Comparison of ENCODE assay signal across 8 cellular contexts in genomic region chr4:114599231-114600065, GRCh38. TPM values are rescaled to one million over a fixed set of nuclear protein-coding genes. Genes with fewer than 3 reads are reported as not detected.
DNase-seq lines count a peak whose midpoint lies in the region; ATAC-seq and TF ChIP-seq lines count a peak whose summit lies in the region.

No MANE protein-coding gene starts in this region.

- H4K20me1 ChIP-seq in smooth muscle cell (ENCODE audit: low read depth) = no peaks in the 10 kb centered on the region

- peak; percentile 6 for DNase-seq in BE2C
- peak; percentile 8 for DNase-seq in H4 (ENCODE audit: low spot score)
- no peak for DNase-seq in activated naive CD8-positive, alpha-beta T cell treated with anti-CD3 and anti-CD28 coated beads for 36 hours
- DNase-seq in smooth muscle cell (lab: John Stamatoyannopoulos, UW; ENCODE audit: unreplicated experiment) = no peak
- DNase-seq in T1000 (lab: John Stamatoyannopoulos, UW) = no peak

- peaks cover 39% of the 10 kb centered on the region for H3K27me3 ChIP-seq in BE2C
- peaks cover 19% of the 10 kb centered on the region for H3K27me3 ChIP-seq in iPS-18a (ENCODE audit: control insufficient read depth, insufficient read depth, low read length)
- H3K27me3 ChIP-seq in smooth muscle cell (ENCODE audit: low read depth) = peaks cover 64% of the 10 kb centered on the region

- TF ChIP-seq CTCF in BE2C (IDR thresholded peaks at IDR 0.05; ENCODE audit: low read depth, low read length) (no peak), smooth muscle cell (IDR thresholded peaks at IDR 0.05; ENCODE audit: borderline replicate concordance, insufficient read depth, poor library complexity, severe bottlenecking) (no peak)

- H3K4me2 ChIP-seq in smooth muscle cell = peak overlapping the region; percentile 92

- no peaks in the 10 kb centered on the region for H3K9me3 Mint-ChIP-seq in activated naive CD8-positive, alpha-beta T cell treated with anti-CD3 and anti-CD28 coated beads for 36 hours

- no peak overlapping the region for H3K27ac ChIP-seq in iPS-18a (ENCODE audit: low read length)
- no peak overlapping the region for H3K27ac ChIP-seq in smooth muscle cell (ENCODE audit: low read depth)

- H3K4me1 Mint-ChIP-seq in activated naive CD8-positive, alpha-beta T cell treated with anti-CD3 and anti-CD28 coated beads for 36 hours = peaks cover 9% of the 10 kb centered on the region

- no peaks in the 10 kb centered on the region for H3K79me2 ChIP-seq in smooth muscle cell (ENCODE audit: low read depth)

- H3K4me1 ChIP-seq in BE2C (no peaks in the 10 kb centered on the region), iPS-18a (ENCODE audit: control insufficient read depth, low read depth, low read length) (peaks cover 20% of the 10 kb centered on the region), smooth muscle cell (ENCODE audit: low read depth) (peaks cover 3% of the 10 kb centered on the region)

- H3K4me3 ChIP-seq in BE2C (ENCODE audit: low read depth, low read length) (no peak overlapping the region), iPS-18a (ENCODE audit: low read length) (peak overlapping the region; percentile 79), smooth muscle cell (peak overlapping the region; percentile 61)

- H2AFZ ChIP-seq in smooth muscle cell (ENCODE audit: low read depth) = peak overlapping the region; percentile 33

- H3K9me3 ChIP-seq in BE2C = no peaks in the 10 kb centered on the region
- H3K9me3 ChIP-seq in iPS-18a (ENCODE audit: control insufficient read depth, low read depth, low read length) = no peaks in the 10 kb centered on the region
- H3K9me3 ChIP-seq in smooth muscle cell (replicated peaks; ENCODE audit: low read depth) = no peaks in the 10 kb centered on the region

- H3F3A ChIP-seq in smooth muscle cell (ENCODE audit: low read depth) = no peaks in the 10 kb centered on the region

- H3K9ac ChIP-seq in iPS-18a (ENCODE audit: low read length) (peak overlapping the region; percentile 67), smooth muscle cell (ENCODE audit: low read depth) (no peak overlapping the region)

- H3K36me3 ChIP-seq in BE2C = no peaks in the 10 kb centered on the region
- H3K36me3 ChIP-seq in iPS-18a (ENCODE audit: control insufficient read depth, low read depth, low read length) = no peaks in the 10 kb centered on the region
- no peaks in the 10 kb centered on the region for H3K36me3 ChIP-seq in smooth muscle cell (ENCODE audit: low read depth)

- no peak overlapping the region for H3K27ac Mint-ChIP-seq in activated naive CD8-positive, alpha-beta T cell treated with anti-CD3 and anti-CD28 coated beads for 36 hours

- under 1% methylated on average over 48 of the region's 50 CpGs for WGBS in smooth muscle cell (ENCODE audit: low lambda C conversion rate)

- ATAC-seq in HG03432 (IDR thresholded peaks at IDR 0.05; ENCODE audit: unreplicated experiment) = no peak
- no peak for ATAC-seq in GM18498 (IDR thresholded peaks at IDR 0.05; ENCODE audit: unreplicated experiment)

- peak overlapping the region; percentile 64 for H3K4me3 Mint-ChIP-seq in activated naive CD8-positive, alpha-beta T cell treated with anti-CD3 and anti-CD28 coated beads for 36 hours

- H3K27me3 Mint-ChIP-seq in activated naive CD8-positive, alpha-beta T cell treated with anti-CD3 and anti-CD28 coated beads for 36 hours = peaks cover 44% of the 10 kb centered on the region

- no peaks in the 10 kb centered on the region for H3K36me3 Mint-ChIP-seq in activated naive CD8-positive, alpha-beta T cell treated with anti-CD3 and anti-CD28 coated beads for 36 hours

RNA-seq across cellular contexts. Expression of gene UGT8, which starts 0.8 kb away (rescaled TPM):
- not detected for polyA plus RNA-seq in BE2C (2012; ENCODE audit: insufficient read depth, insufficient read length, low read depth)
- 10.9 and 13.5 TPM in 2 replicates for total RNA-seq in H4 (2014; rRNA removed; shearing (Covaris generic))
- under 1 TPM; 0.12 to 0.30 TPM for total RNA-seq in activated naive CD8-positive, alpha-beta T cell treated with anti-CD3 and anti-CD28 coated beads for 36 hours
- total RNA-seq in smooth muscle cell = 0.09 TPM in 1 of 2 replicates, not detected in the other
- not detected in 2 replicates for polyA plus RNA-seq in smooth muscle cell

Comparison
In these comparisons a context has a peak if more than half of its experiments do, and no peak if none do; other contexts are left out.
1. DNase-seq: peak in BE2C (single experiment) and H4 (single experiment); none in activated naive CD8-positive, alpha-beta T cell treated with anti-CD3 and anti-CD28 coated beads for 36 hours (single experiment), smooth muscle cell (single experiment) and T1000 (single experiment).